In the genomic region with DNA sequence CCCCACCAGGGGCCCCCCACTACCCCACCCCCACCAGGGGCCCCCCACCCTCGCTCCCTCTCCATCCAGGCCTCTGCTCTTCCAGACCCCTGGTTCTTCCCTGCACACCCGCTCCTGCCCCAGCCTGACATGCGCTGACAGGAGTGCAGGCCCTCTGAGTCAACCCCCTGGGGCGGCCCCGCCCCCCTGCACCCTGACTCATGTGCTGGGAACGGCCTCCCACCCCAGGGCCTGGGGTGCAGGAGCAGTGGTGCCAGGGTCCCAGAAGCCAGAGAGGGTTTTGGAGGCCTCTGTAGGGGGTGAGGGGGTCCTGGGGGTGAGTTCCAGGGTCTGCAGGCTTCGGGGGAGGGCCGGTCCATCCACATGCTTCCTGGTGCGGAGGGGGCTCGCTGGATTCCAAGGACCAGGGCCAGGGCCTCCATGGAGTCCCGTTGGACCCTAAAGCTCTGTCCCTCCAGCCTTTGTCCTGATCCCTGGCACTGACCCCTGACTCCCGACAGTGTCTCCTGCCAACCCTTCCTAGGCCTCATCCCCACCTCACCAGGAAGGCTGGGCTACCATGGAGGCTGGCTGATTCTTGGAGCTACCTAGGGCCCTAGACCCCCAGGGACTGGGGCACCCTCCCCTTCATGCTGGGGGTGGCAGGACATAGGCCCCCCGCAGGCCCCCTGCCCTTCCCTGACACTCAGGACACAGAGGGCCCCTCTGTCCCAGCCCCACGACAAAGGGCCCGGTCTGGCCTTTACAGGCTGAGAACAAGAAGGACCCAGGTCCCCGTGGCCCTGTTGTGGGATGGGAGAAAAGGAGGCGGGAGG, we compare ENCODE assay signal across 9 cellular contexts. TPM values are rescaled to one million over a fixed set of nuclear protein-coding genes. Genes with fewer than 3 reads are reported as not detected.
DNase-seq lines count a peak whose midpoint lies in the region; ATAC-seq and TF ChIP-seq lines count a peak whose summit lies in the region.
"Had no signal": no experiment of that assay in that cellular context is flagged by ENCODE, and none has a peak within 500 bp of the region (broad histone marks: within the 10 kb centered on the region; RNA-seq: fewer than 3 reads in every experiment).

No MANE protein-coding gene starts in this region.

- H3K4me3 ChIP-seq in body of pancreas (no peak overlapping the region), mesenchymal stem cell (ENCODE audit: insufficient read depth in 1 of 2, low read depth in 1 of 2, low read length in 2 of 2) (peak overlapping the region in 1 of 2 experiments; percentile 55)

- peak overlapping the region in 1 of 2 experiments; percentile 55 for H2BK12ac ChIP-seq in mesenchymal stem cell (ENCODE audit: low read length in 2 of 2)

- peak overlapping the region; percentile 72 to 73 for H3K4ac ChIP-seq in mesenchymal stem cell (ENCODE audit: low read depth in 1 of 2, low read length in 2 of 2)

- H2BK5ac ChIP-seq in mesenchymal stem cell (ENCODE audit: low read depth, low read length, poor library complexity, severe bottlenecking), result no peak overlapping the region

- peak overlapping the region; percentile 51 for H3K9ac ChIP-seq in mesenchymal stem cell (ENCODE audit: low read length)

- H3K27me3 ChIP-seq in body of pancreas, result no peaks in the 10 kb centered on the region
- no peaks in the 10 kb centered on the region for H3K27me3 ChIP-seq in mesenchymal stem cell (ENCODE audit: control insufficient read depth in 1 of 2, insufficient read depth in 1 of 2, low read length in 2 of 2)

- H3K79me1 ChIP-seq in mesenchymal stem cell (replicated peaks; ENCODE audit: low read length, poor library complexity, severe bottlenecking), result peaks cover 1% of the 10 kb centered on the region

- intact Hi-C loops in body of pancreas (cut with DNase I), result no loop called here

- no peak for TF ChIP-seq CTCF in AG09319 (IDR thresholded peaks at IDR 0.05; ENCODE audit: low read depth, low read length)
- TF ChIP-seq CTCF in body of pancreas (IDR thresholded peaks at IDR 0.05), result no peak

- peak overlapping the region in 1 of 2 experiments; percentile 27 for H3K23ac ChIP-seq in mesenchymal stem cell (ENCODE audit: low read length in 2 of 2)

- H3K36me3 ChIP-seq in body of pancreas (replicated peaks in 1 of 2; ENCODE audit: insufficient read depth in 1 of 2, low read depth in 2 of 2), result no peaks in the 10 kb centered on the region
- H3K36me3 ChIP-seq in mesenchymal stem cell (ENCODE audit: control insufficient read depth in 1 of 2, insufficient read depth in 2 of 2, low read depth in 1 of 2, low read length in 2 of 2), result peaks cover 0 to 16% of the 10 kb centered on the region in 2 experiments

- ATAC-seq in body of pancreas (peak; percentile 5), HG02938 (IDR thresholded peaks at IDR 0.05; ENCODE audit: unreplicated experiment) (no peak), HG02588 (IDR thresholded peaks at IDR 0.05; ENCODE audit: unreplicated experiment) (no peak)

- H3K27ac ChIP-seq in body of pancreas (peak overlapping the region; percentile 70 to 84 (median 78)), mesenchymal stem cell (ENCODE audit: low read length, poor library complexity, severe bottlenecking) (no peak overlapping the region)

- peak overlapping the region; percentile 95 for H4K8ac ChIP-seq in mesenchymal stem cell (ENCODE audit: low read length)

- peak; percentile 37 for DNase-seq in AG09319 (ENCODE audit: extremely low read depth, low read depth)
- peak; percentile 45 for DNase-seq in HS-27A (ENCODE audit: low read depth)
- no peak for DNase-seq in body of pancreas
- DNase-seq in mesenchymal stem cell, result peak; percentile 86
- no peak for DNase-seq in NCI-H2171 (lab: John Stamatoyannopoulos, UW)
- no peak for DNase-seq in globus pallidus (ENCODE audit: low spot score)
- DNase-seq: activated T-cell treated with anti-CD3 and anti-CD28 coated beads, Interleukin-2, amount 50 U/mL, for 1 hour had no signal

- H2AK5ac ChIP-seq in mesenchymal stem cell (ENCODE audit: low read length, severe bottlenecking), result peak overlapping the region; percentile 35

- peak overlapping the region in 1 of 2 experiments; percentile 68 for H3K14ac ChIP-seq in mesenchymal stem cell (ENCODE audit: low read length in 2 of 2)

- peak overlapping the region; percentile 87 for H2BK120ac ChIP-seq in mesenchymal stem cell (ENCODE audit: low read depth, low read length)

- H3K4me1 ChIP-seq in body of pancreas (peaks cover 32% of the 10 kb centered on the region), mesenchymal stem cell (ENCODE audit: control insufficient read depth, insufficient read depth, low read depth, low read length) (peaks cover 39% of the 10 kb centered on the region)

- H3K4me2 ChIP-seq in mesenchymal stem cell (ENCODE audit: low read length, poor library complexity, severe bottlenecking), result no peak overlapping the region

- peak overlapping the region; percentile 92 for H4K91ac ChIP-seq in mesenchymal stem cell (ENCODE audit: low read length)

- 52 to 60% methylated on average over 8 to 12 of the region's 17 CpGs for WGBS in body of pancreas, 2 donors
- 50% methylated on average over 15 of the region's 17 CpGs for WGBS in mesenchymal stem cell

- H3K9me3 ChIP-seq in body of pancreas (no peaks in the 10 kb centered on the region), mesenchymal stem cell (ENCODE audit: control insufficient read depth, low read length) (no peaks in the 10 kb centered on the region)

- peak overlapping the region; percentile 6 to 55 for H3K18ac ChIP-seq in mesenchymal stem cell (ENCODE audit: low read depth in 1 of 2, low read length in 2 of 2)

- TF ChIP-seq POLR2A in body of pancreas (IDR thresholded peaks at IDR 0.05), result no peak

- peak overlapping the region; percentile 95 for H2BK15ac ChIP-seq in mesenchymal stem cell (ENCODE audit: low read depth, poor library complexity, severe bottlenecking)

- peak overlapping the region; percentile 73 for H2AFZ ChIP-seq in mesenchymal stem cell (ENCODE audit: low read depth, low read length)

RNA-seq across cellular contexts. Expression of a gene that starts 0.6 kb away (rescaled TPM):
- total RNA-seq in body of pancreas, result 10 to 100 TPM; 46.2 to 48.8 TPM
- 2.0 TPM for polyA plus RNA-seq in mesenchymal stem cell (2013, experiment 1 of 2)
- polyA plus RNA-seq in mesenchymal stem cell (2013, experiment 2 of 2), result 1.4 TPM

RNA-seq across cellular contexts. Expression of a gene that starts 21.4 kb away (rescaled TPM):
- total RNA-seq in body of pancreas, result 10 to 100 TPM; 50.8 to 65.6 TPM
- polyA plus RNA-seq in mesenchymal stem cell (2013, experiment 1 of 2), result 36.5 TPM
- 37.3 TPM for polyA plus RNA-seq in mesenchymal stem cell (2013, experiment 2 of 2)

RNA-seq across cellular contexts. Expression of a gene that starts 24.1 kb away (rescaled TPM):
- 1 to 10 TPM in 1 of 2 donors, not detected in 1; 2.1 TPM for total RNA-seq in body of pancreas
- polyA plus RNA-seq in mesenchymal stem cell (2013, experiment 1 of 2), result 17.0 TPM
- polyA plus RNA-seq in mesenchymal stem cell (2013, experiment 2 of 2), result 15.3 TPM

RNA-seq across cellular contexts. Expression of a gene that starts 48.4 kb away (rescaled TPM):
- total RNA-seq in body of pancreas, result 10 to 100 TPM; 15.6 to 26.4 TPM
- not detected for polyA plus RNA-seq in mesenchymal stem cell (2013, experiment 1 of 2)
- 0.01 TPM for polyA plus RNA-seq in mesenchymal stem cell (2013, experiment 2 of 2)

RNA-seq across cellular contexts. Expression of a gene that starts 56.7 kb away (rescaled TPM):
- 10 to 100 TPM; 17.4 to 93.3 TPM for total RNA-seq in body of pancreas
- 25.0 TPM for polyA plus RNA-seq in mesenchymal stem cell (2013, experiment 1 of 2)
- 26.7 TPM for polyA plus RNA-seq in mesenchymal stem cell (2013, experiment 2 of 2)

Comparison
In these comparisons a context has a peak if more than half of its experiments do, and no peak if none do; other contexts are left out.
1. DNase-seq: peak in AG09319 (single experiment), HS-27A (single experiment) and mesenchymal stem cell (single experiment); none in body of pancreas (0 of 4), NCI-H2171 (single experiment) and globus pallidus (single experiment).